17 cellular contexts compared by ENCODE assay signal in the genomic region with DNA sequence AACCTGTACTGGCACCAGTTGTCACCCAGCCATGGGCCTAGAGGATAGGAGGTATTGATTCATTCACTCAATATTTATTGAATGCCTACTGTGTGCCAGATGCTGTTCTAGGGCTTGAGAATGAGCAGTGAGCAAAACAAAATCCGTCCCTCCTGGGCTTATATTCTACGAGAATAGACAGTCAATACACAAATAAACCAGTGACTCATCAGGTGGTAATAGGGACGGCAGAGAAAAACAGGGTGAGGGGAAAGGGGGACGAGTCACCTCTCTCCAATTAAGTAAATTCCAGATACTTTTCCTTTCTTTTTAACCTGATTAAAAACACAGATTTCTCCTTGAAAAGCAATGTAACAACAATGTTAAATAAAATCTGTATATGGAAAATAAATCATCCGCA.
DNase-seq lines count a peak whose midpoint lies in the region; ATAC-seq, FAIRE-seq and TF ChIP-seq lines count a peak whose summit lies in the region.
"Had no signal": no experiment of that assay in that cellular context is flagged by ENCODE, and none has a peak within 500 bp of the region (broad histone marks: within the 10 kb centered on the region; RNA-seq: fewer than 3 reads in every experiment).

No MANE protein-coding gene starts in this region.

- H3K36me3 ChIP-seq in breast epithelium = no peaks in the 10 kb centered on the region
- H3K36me3 ChIP-seq in aorta (ENCODE audit: control insufficient read depth in 1 of 2, insufficient read depth in 2 of 2, low read length in 1 of 2) = peaks cover 11 to 27% of the 10 kb centered on the region in 2 donors
- H3K36me3 ChIP-seq in SJCRH30 = no peaks in the 10 kb centered on the region

- peaks cover 0 to 3% of the 10 kb centered on the region in 2 donors for H3K4me1 ChIP-seq in breast epithelium
- H3K4me1 ChIP-seq in aorta (ENCODE audit: control insufficient read depth in 1 of 2, insufficient read depth in 2 of 2, low read length in 2 of 2) = peaks cover 0 to 3% of the 10 kb centered on the region in 2 donors
- peaks cover 7% of the 10 kb centered on the region; the same call in 1 of the 2 replicates for H3K4me1 ChIP-seq in SJCRH30

- no TSS peak for BruUV-seq in MCF 10A (replicated peaks; lab: Mats Ljungman, UMichigan)

- no peak for ATAC-seq in aorta (ENCODE audit: low FRiP score)
- ATAC-seq: GM23338, natural killer cell had no signal

- peak; percentile 63 for DNase-seq in MCF 10A (ENCODE audit: unreplicated experiment)
- no peak for DNase-seq in breast epithelium (ENCODE audit: low spot score in 2 of 2)
- peak; percentile 66 for DNase-seq in islet precursor cell
- no peak for DNase-seq in aorta
- no peak for DNase-seq in SJCRH30
- no peak for DNase-seq in D721Med (ENCODE audit: insufficient read length, low spot score)
- DNase-seq in T-helper 2 cell treated with Interferon-gamma antibody and Interleukin-4, amounts not matched to agents 5 μg/mL and 100 μg/mL, for 36 hours (ENCODE audit: low spot score) = no peak
- DNase-seq: activated CD4-positive, alpha-beta T cell treated with anti-CD3 and anti-CD28 coated beads, Interleukin-2, amount 50 U/mL, for 48 hours; DMS79 treated with DMSO at 0.1 percent for 48 hours; natural killer cell; NCI-H345; T-helper 9 cell had no signal

- CTCF ChIA-PET in MCF 10A (lab: Yijun Ruan, JAX) = interaction anchor here (0.7 to 1.5 kb wide), 3 partner anchors 26 to 53 kb away, joined by 3 to 7 read pairs (median 4); no protein-coding TSS in a partner anchor

- intact Hi-C loops in MCF 10A (cut with micrococcal nuclease) = no loop called here
- intact Hi-C loops in breast epithelium (cut with DNase I; ENCODE audit: low total_unique reads) = no loop called here
- intact Hi-C loops in aorta (cut with DNase I) = no loop called here

- H3K27me3 ChIP-seq in breast epithelium = no peaks in the 10 kb centered on the region
- no peaks in the 10 kb centered on the region for H3K27me3 ChIP-seq in aorta (ENCODE audit: control insufficient read depth in 1 of 2, insufficient read depth in 2 of 2, low read length in 1 of 2)
- H3K27me3 ChIP-seq in SJCRH30 = no peaks in the 10 kb centered on the region
- H3K27me3 ChIP-seq: tibial nerve had no signal

- 35 to 48% methylated on average over 5 of the region's 5 CpGs for WGBS in aorta, 2 donors

- peak overlapping the region in 1 of 2 donors; percentile 27 for H3K27ac ChIP-seq in breast epithelium
- peak overlapping the region; percentile 23 for H3K27ac ChIP-seq in angular gyrus (ENCODE audit: low read depth, low read length)
- H3K27ac ChIP-seq in aorta (ENCODE audit: low read depth in 1 of 2, low read length in 2 of 2) = peak overlapping the region; percentile 18 to 43
- no peak overlapping the region for H3K27ac ChIP-seq in SJCRH30
- H3K27ac ChIP-seq: tibial nerve had no signal

- no peak for TF ChIP-seq POLR2A in breast epithelium (IDR thresholded peaks at IDR 0.05)

- POLR2A ChIA-PET in MCF 10A (lab: Yijun Ruan, JAX) = no interaction called here

- no peak for FAIRE-seq in D721Med (lab: Jason Lieb, UNC)
- FAIRE-seq: frontal cortex had no signal

- no peaks in the 10 kb centered on the region for H3K27me3 Mint-ChIP-seq in MCF 10A (ENCODE audit: insufficient read depth, unreplicated experiment)
- no peaks in the 10 kb centered on the region for H3K27me3 Mint-ChIP-seq in T-helper 2 cell treated with Interferon-gamma antibody and Interleukin-4, amounts not matched to agents 5 μg/mL and 100 μg/mL, for 36 hours (ENCODE audit: low read depth)

- H3K27ac Mint-ChIP-seq in MCF 10A (ENCODE audit: low read depth, unreplicated experiment) = peak overlapping the region; percentile 44
- no peak overlapping the region for H3K27ac Mint-ChIP-seq in T-helper 2 cell treated with Interferon-gamma antibody and Interleukin-4, amounts not matched to agents 5 μg/mL and 100 μg/mL, for 36 hours
- H3K27ac Mint-ChIP-seq: GM23338 had no signal

- H3K36me3 Mint-ChIP-seq in MCF 10A (ENCODE audit: insufficient read depth, unreplicated experiment) = peaks cover 56% of the 10 kb centered on the region
- H3K36me3 Mint-ChIP-seq in T-helper 2 cell treated with Interferon-gamma antibody and Interleukin-4, amounts not matched to agents 5 μg/mL and 100 μg/mL, for 36 hours (ENCODE audit: low read depth) = peaks cover 57% of the 10 kb centered on the region

- H3K9me3 Mint-ChIP-seq in MCF 10A (ENCODE audit: unreplicated experiment) = no peaks in the 10 kb centered on the region
- no peaks in the 10 kb centered on the region for H3K9me3 Mint-ChIP-seq in T-helper 2 cell treated with Interferon-gamma antibody and Interleukin-4, amounts not matched to agents 5 μg/mL and 100 μg/mL, for 36 hours
- H3K9me3 Mint-ChIP-seq: GM23338, natural killer cell had no signal

- TF ChIP-seq CTCF in MCF 10A (IDR thresholded peaks at IDR 0.05; ENCODE audit: unreplicated experiment) (no peak), breast epithelium (IDR thresholded peaks at IDR 0.05) (no peak), D721Med (IDR thresholded peaks at IDR 0.05; ENCODE audit: insufficient read depth, missing control alignments) (no peak)

- H3K4me3 ChIP-seq in breast epithelium (no peak overlapping the region), aorta (ENCODE audit: low read length in 2 of 2) (no peak overlapping the region), SJCRH30 (no peak overlapping the region)
- H3K4me3 ChIP-seq: GM23338, skin epidermis, tibial nerve had no signal

- H3K9me3 ChIP-seq in breast epithelium (no peaks in the 10 kb centered on the region), aorta (ENCODE audit: control insufficient read depth, low read length) (no peaks in the 10 kb centered on the region), SJCRH30 (replicated peaks) (no peaks in the 10 kb centered on the region)
- H3K9me3 ChIP-seq: tibial nerve had no signal

- peaks cover 29% of the 10 kb centered on the region for H3K4me1 Mint-ChIP-seq in MCF 10A (ENCODE audit: insufficient read depth, unreplicated experiment)
- H3K4me1 Mint-ChIP-seq in T-helper 2 cell treated with Interferon-gamma antibody and Interleukin-4, amounts not matched to agents 5 μg/mL and 100 μg/mL, for 36 hours (ENCODE audit: low read depth) = peaks cover 18% of the 10 kb centered on the region

- no peak overlapping the region for H3K4me3 Mint-ChIP-seq in MCF 10A (ENCODE audit: unreplicated experiment)
- no peak overlapping the region for H3K4me3 Mint-ChIP-seq in T-helper 2 cell treated with Interferon-gamma antibody and Interleukin-4, amounts not matched to agents 5 μg/mL and 100 μg/mL, for 36 hours
- H3K4me3 Mint-ChIP-seq: GM23338, natural killer cell had no signal

Comparison
In these comparisons a context has a peak if more than half of its experiments do, and no peak if none do; other contexts are left out.
1. DNase-seq: peak in MCF 10A (single experiment) and islet precursor cell (single experiment); none in breast epithelium (0 of 2), aorta (0 of 2), SJCRH30 (0 of 2), D721Med (single experiment) and T-helper 2 cell treated with Interferon-gamma antibody and Interleukin-4, amounts not matched to agents 5 μg/mL and 100 μg/mL, for 36 hours (single experiment).